21 cellular contexts compared by ENCODE assay signal in genomic region chr7:55345292-55345691, GRCh38. TPM values are rescaled to one million over a fixed set of nuclear protein-coding genes. Genes with fewer than 3 reads are reported as not detected.
A peak's percentile ranks its signal among the peaks of the same experiment; 100 is the strongest.
DNase-seq lines count a peak whose midpoint lies in the region; ATAC-seq and TF ChIP-seq lines count a peak whose summit lies in the region.
"Had no signal": no experiment of that assay in that cellular context is flagged by ENCODE, and none has a peak within 500 bp of the region (broad histone marks: within the 10 kb centered on the region; RNA-seq: fewer than 3 reads in every experiment).

No MANE protein-coding gene starts in this region.

- H3K4me3 ChIP-seq in GM23338 = no peak overlapping the region
- peak overlapping the region; percentile 40 to 47 for H3K4me3 ChIP-seq in testis
- H3K4me3 ChIP-seq: A549; BLaER1 treated with 17β-estradiol and CSF1 and Interleukin-3, amounts not matched to agents 10 nM and 100 nM had no signal

- H3K36me3 Mint-ChIP-seq in GM23338 (ENCODE audit: low read depth) = no peaks in the 10 kb centered on the region
- no peaks in the 10 kb centered on the region for H3K36me3 Mint-ChIP-seq in WTC11
- H3K36me3 Mint-ChIP-seq: CD14-positive monocyte; CD8-positive, alpha-beta memory T cell had no signal

- H3K4me1 Mint-ChIP-seq in GM23338 (peaks cover 14% of the 10 kb centered on the region), WTC11 (peaks cover 10% of the 10 kb centered on the region)
- H3K4me1 Mint-ChIP-seq: CD14-positive monocyte had no signal

- no peak for TF ChIP-seq CTCF in GM23338 (conservative IDR thresholded peaks at IDR 0.05; ENCODE audit: low read depth in 2 of 2)
- TF ChIP-seq CTCF in WTC11 (IDR thresholded peaks at IDR 0.05) = no peak
- TF ChIP-seq CTCF in testis (IDR thresholded peaks at IDR 0.05) = no peak

- peaks cover 8% of the 10 kb centered on the region for H3K27me3 Mint-ChIP-seq in GM23338 (ENCODE audit: insufficient read depth, low read depth, poor library complexity)
- H3K27me3 Mint-ChIP-seq in WTC11 (ENCODE audit: low read depth) = peaks cover 3% of the 10 kb centered on the region; the same call in 1 of the 2 replicates

- H3K9me3 Mint-ChIP-seq in GM23338 (no peaks in the 10 kb centered on the region), WTC11 (peaks cover 3% of the 10 kb centered on the region; the same call in 1 of the 2 replicates)
- H3K9me3 Mint-ChIP-seq: CD4-positive, alpha-beta T cell; CD8-positive, alpha-beta memory T cell had no signal

- H3K36me3 ChIP-seq in GM23338 (ENCODE audit: insufficient read depth) = no peaks in the 10 kb centered on the region
- H3K36me3 ChIP-seq in testis (ENCODE audit: low read depth, missing control alignments) = no peaks in the 10 kb centered on the region
- H3K36me3 ChIP-seq: BE2C; BLaER1 treated with 17β-estradiol and CSF1 and Interleukin-3, amounts not matched to agents 10 nM and 100 nM had no signal

- no peak overlapping the region for H3K4me2 ChIP-seq in GM23338
- H3K4me2 ChIP-seq: A549; BLaER1 treated with 17β-estradiol and CSF1 and Interleukin-3, amounts not matched to agents 10 nM and 100 nM had no signal

- H3F3A ChIP-seq in GM23338 (replicated peaks; ENCODE audit: low read depth) = no peaks in the 10 kb centered on the region

- H3K27ac ChIP-seq in GM23338 (ENCODE audit: low read depth) (no peak overlapping the region), testis (no peak overlapping the region)
- H3K27ac ChIP-seq: A549; BLaER1 treated with 17β-estradiol and CSF1 and Interleukin-3, amounts not matched to agents 10 nM and 100 nM had no signal

- CTCF ChIA-PET in WTC11 (lab: Charles Lee) = no interaction called here

- H3K4me3 Mint-ChIP-seq in GM23338 = no peak overlapping the region
- H3K4me3 Mint-ChIP-seq in WTC11 = no peak overlapping the region
- H3K4me3 Mint-ChIP-seq: CD14-positive monocyte; CD4-positive, alpha-beta T cell; CD8-positive, alpha-beta memory T cell had no signal

- TF ChIP-seq POLR2A in testis (IDR thresholded peaks at IDR 0.05) = no peak

- intact Hi-C loops in testis (cut with DNase I; ENCODE audit: low total_unique reads) = no loop called here

- H3K4me1 ChIP-seq in GM23338 (ENCODE audit: insufficient read depth) (no peaks in the 10 kb centered on the region), testis (peaks cover 5% of the 10 kb centered on the region)
- H3K4me1 ChIP-seq: BE2C; BLaER1 treated with 17β-estradiol and CSF1 and Interleukin-3, amounts not matched to agents 10 nM and 100 nM had no signal

- H3K27me3 ChIP-seq in GM23338 (ENCODE audit: insufficient read depth) (no peaks in the 10 kb centered on the region), testis (no peaks in the 10 kb centered on the region)
- H3K27me3 ChIP-seq: BE2C; BLaER1 treated with 17β-estradiol and CSF1 and Interleukin-3, amounts not matched to agents 10 nM and 100 nM had no signal

- no peaks in the 10 kb centered on the region for H3K9me2 ChIP-seq in GM23338 (ENCODE audit: insufficient read depth)

- DNase-seq in ELF-1 (ENCODE audit: low read depth, low spot score) = peak; percentile 40
- DNase-seq in GM23338 (ENCODE audit: low spot score) = peak; percentile 34
- DNase-seq in WTC11 (ENCODE audit: low spot score) = no peak
- no peak for DNase-seq in testis
- no peak for DNase-seq in putamen (ENCODE audit: low spot score)
- DNase-seq in activated CD8-positive, alpha-beta memory T cell treated with anti-CD3 and anti-CD28 coated beads, Interleukin-2, amount 50 U/mL, for 4 hours = no peak
- DNase-seq: 8988T; ACHN; AML-193; BE2C; CD4-positive, alpha-beta T cell; CD8-positive, alpha-beta memory T cell; DMS 273 treated with DMSO at 0.1 percent for 48 hours; DMS79; EL; GF-D8; HCEC 1CT had no signal

- H4K20me1 ChIP-seq in GM23338 (replicated peaks; ENCODE audit: insufficient read depth) = no peaks in the 10 kb centered on the region
- H4K20me1 ChIP-seq: BLaER1 treated with 17β-estradiol and CSF1 and Interleukin-3, amounts not matched to agents 10 nM and 100 nM had no signal

- WGBS in testis, 2 donors = 67 to 70% methylated on average over 7 to 22 of the region's 22 CpGs

- H3K79me2 ChIP-seq in GM23338 (replicated peaks; ENCODE audit: insufficient read depth) = no peaks in the 10 kb centered on the region

- peak; percentile 68 for ATAC-seq in GM23338
- ATAC-seq in WTC11 = peak; percentile 30
- ATAC-seq in HG03025 (IDR thresholded peaks at IDR 0.05; ENCODE audit: low FRiP score, unreplicated experiment) = no peak

- H3K27ac Mint-ChIP-seq in GM23338 = no peak overlapping the region
- H3K27ac Mint-ChIP-seq in WTC11 = no peak overlapping the region
- H3K27ac Mint-ChIP-seq: CD14-positive monocyte; CD4-positive, alpha-beta T cell; CD8-positive, alpha-beta memory T cell had no signal

- no peaks in the 10 kb centered on the region for H3K9me3 ChIP-seq in testis
- H3K9me3 ChIP-seq: A549, BE2C had no signal

- POLR2A ChIA-PET in WTC11 (lab: Charles Lee) = interaction anchor here (0.5 kb wide), 1 partner anchor 12 kb away, joined by 3 read pairs; no protein-coding TSS in a partner anchor

- peak overlapping the region; percentile 84 for H2AFZ ChIP-seq in GM23338

TF ChIP-seq in GM23338, 12 proteins besides CTCF, POLR2A, EP300 and RAD21 (continues in another document):
- no peak for TF ChIP-seq ETS1 (IDR thresholded peaks at IDR 0.05)

TF ChIP-seq in WTC11, 78 proteins besides CTCF, POLR2A, EP300 and RAD21 (continues in another document):
- TF ChIP-seq ESRRA (CRISPR knock-in tag; IDR thresholded peaks at IDR 0.05; ENCODE audit: borderline replicate concordance) = no peak
- TF ChIP-seq, protein P1, sequence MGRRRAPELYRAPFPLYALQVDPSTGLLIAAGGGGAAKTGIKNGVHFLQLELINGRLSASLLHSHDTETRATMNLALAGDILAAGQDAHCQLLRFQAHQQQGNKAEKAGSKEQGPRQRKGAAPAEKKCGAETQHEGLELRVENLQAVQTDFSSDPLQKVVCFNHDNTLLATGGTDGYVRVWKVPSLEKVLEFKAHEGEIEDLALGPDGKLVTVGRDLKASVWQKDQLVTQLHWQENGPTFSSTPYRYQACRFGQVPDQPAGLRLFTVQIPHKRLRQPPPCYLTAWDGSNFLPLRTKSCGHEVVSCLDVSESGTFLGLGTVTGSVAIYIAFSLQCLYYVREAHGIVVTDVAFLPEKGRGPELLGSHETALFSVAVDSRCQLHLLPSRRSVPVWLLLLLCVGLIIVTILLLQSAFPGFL (CRISPR knock-in tag; IDR thresholded peaks at IDR 0.05; ENCODE audit: borderline replicate concordance) = no peak
- no peak for TF ChIP-seq CBFB (CRISPR knock-in tag; IDR thresholded peaks at IDR 0.05; ENCODE audit: low read depth)
- no peak for TF ChIP-seq TCF7 (CRISPR knock-in tag; IDR thresholded peaks at IDR 0.05; ENCODE audit: low read depth)
- TF ChIP-seq, protein P2, sequence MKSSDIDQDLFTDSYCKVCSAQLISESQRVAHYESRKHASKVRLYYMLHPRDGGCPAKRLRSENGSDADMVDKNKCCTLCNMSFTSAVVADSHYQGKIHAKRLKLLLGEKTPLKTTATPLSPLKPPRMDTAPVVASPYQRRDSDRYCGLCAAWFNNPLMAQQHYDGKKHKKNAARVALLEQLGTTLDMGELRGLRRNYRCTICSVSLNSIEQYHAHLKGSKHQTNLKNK (CRISPR knock-in tag; IDR thresholded peaks at IDR 0.05) = no peak
- no peak for TF ChIP-seq HMGXB4 (CRISPR knock-in tag; IDR thresholded peaks at IDR 0.05)
- no peak for TF ChIP-seq SMAD3 (CRISPR knock-in tag; IDR thresholded peaks at IDR 0.05; ENCODE audit: borderline replicate concordance)
- TF ChIP-seq OVOL2 (CRISPR knock-in tag; IDR thresholded peaks at IDR 0.05; ENCODE audit: borderline replicate concordance) = no peak
- TF ChIP-seq NR2C2 (CRISPR knock-in tag; IDR thresholded peaks at IDR 0.05) = no peak
- TF ChIP-seq, protein P3, sequence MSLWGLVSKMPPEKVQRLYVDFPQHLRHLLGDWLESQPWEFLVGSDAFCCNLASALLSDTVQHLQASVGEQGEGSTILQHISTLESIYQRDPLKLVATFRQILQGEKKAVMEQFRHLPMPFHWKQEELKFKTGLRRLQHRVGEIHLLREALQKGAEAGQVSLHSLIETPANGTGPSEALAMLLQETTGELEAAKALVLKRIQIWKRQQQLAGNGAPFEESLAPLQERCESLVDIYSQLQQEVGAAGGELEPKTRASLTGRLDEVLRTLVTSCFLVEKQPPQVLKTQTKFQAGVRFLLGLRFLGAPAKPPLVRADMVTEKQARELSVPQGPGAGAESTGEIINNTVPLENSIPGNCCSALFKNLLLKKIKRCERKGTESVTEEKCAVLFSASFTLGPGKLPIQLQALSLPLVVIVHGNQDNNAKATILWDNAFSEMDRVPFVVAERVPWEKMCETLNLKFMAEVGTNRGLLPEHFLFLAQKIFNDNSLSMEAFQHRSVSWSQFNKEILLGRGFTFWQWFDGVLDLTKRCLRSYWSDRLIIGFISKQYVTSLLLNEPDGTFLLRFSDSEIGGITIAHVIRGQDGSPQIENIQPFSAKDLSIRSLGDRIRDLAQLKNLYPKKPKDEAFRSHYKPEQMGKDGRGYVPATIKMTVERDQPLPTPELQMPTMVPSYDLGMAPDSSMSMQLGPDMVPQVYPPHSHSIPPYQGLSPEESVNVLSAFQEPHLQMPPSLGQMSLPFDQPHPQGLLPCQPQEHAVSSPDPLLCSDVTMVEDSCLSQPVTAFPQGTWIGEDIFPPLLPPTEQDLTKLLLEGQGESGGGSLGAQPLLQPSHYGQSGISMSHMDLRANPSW (CRISPR knock-in tag; conservative IDR thresholded peaks at IDR 0.05; ENCODE audit: low read depth) = no peak
- TF ChIP-seq ZNF121 (CRISPR knock-in tag; IDR thresholded peaks at IDR 0.05) = no peak

RNA-seq across cellular contexts. Expression of gene LANCL2, which starts 19.8 kb away (rescaled TPM):
- 9.8 and 10.7 TPM in 2 replicates for total RNA-seq in GM23338 (2014; rRNA removed; shearing (Covaris generic))
- polyA plus RNA-seq in GM23338 (2016; fragmentation: Nextera tagmentation; extraction: Ambion mirVana) (7.3 and 7.9 TPM in 2 replicates), testis (ENCODE audit: insufficient read depth, low read depth, low replicate concordance) (59.7 TPM)
- total RNA-seq in WTC11 (2021) (9.1 to 13.2 TPM (median 10.2 TPM) in 3 replicates), testis (10 to 100 TPM; 49.0 to 50.5 TPM)

Comparison
In these comparisons a context has a peak if more than half of its experiments do, and no peak if none do; other contexts are left out.
1. DNase-seq: peak in ELF-1 (single experiment) and GM23338 (single experiment); none in WTC11 (single experiment), testis (single experiment), putamen (single experiment) and activated CD8-positive, alpha-beta memory T cell treated with anti-CD3 and anti-CD28 coated beads, Interleukin-2, amount 50 U/mL, for 4 hours (single experiment).